1 cellular context compared by ENCODE assay signal in the genomic region with DNA sequence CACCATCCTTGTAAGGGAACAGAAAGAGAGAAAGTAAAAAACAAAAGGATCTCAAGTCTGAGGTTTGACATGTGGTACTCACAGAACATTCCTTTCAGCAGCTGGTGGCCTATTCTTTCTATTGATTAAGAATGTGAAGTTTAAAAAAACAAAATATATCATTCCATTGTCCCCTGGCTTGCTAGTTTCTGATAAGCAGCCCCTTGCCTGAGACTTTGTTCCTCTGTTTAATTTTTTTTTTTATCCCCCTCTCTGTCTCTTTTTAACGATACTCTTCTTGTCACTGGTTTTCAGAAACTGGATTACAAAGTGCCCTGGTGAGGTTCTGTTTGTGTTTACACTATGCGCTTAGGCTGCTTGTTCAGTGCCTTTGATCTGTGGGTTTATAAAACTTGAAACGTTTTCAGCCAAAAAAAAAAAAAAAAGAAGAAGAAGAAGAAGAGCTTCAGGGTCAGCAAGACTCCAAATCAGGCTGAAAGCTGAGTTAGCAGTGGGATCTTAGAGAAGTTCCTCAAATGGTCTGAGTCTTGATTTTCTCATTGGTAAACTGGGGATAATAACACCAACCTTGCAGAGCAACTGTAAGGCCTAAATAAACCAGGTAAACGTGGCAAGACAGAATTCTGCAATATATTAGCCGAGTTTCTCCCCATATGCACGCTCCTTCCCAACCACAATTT.
TF ChIP-seq lines count a peak whose summit lies in the region.

No MANE protein-coding gene starts in this region.

TF ChIP-seq in HepG2, 621 proteins besides CTCF, POLR2A, EP300 and RAD21 (continued from another document):
- TF ChIP-seq, protein P1, sequence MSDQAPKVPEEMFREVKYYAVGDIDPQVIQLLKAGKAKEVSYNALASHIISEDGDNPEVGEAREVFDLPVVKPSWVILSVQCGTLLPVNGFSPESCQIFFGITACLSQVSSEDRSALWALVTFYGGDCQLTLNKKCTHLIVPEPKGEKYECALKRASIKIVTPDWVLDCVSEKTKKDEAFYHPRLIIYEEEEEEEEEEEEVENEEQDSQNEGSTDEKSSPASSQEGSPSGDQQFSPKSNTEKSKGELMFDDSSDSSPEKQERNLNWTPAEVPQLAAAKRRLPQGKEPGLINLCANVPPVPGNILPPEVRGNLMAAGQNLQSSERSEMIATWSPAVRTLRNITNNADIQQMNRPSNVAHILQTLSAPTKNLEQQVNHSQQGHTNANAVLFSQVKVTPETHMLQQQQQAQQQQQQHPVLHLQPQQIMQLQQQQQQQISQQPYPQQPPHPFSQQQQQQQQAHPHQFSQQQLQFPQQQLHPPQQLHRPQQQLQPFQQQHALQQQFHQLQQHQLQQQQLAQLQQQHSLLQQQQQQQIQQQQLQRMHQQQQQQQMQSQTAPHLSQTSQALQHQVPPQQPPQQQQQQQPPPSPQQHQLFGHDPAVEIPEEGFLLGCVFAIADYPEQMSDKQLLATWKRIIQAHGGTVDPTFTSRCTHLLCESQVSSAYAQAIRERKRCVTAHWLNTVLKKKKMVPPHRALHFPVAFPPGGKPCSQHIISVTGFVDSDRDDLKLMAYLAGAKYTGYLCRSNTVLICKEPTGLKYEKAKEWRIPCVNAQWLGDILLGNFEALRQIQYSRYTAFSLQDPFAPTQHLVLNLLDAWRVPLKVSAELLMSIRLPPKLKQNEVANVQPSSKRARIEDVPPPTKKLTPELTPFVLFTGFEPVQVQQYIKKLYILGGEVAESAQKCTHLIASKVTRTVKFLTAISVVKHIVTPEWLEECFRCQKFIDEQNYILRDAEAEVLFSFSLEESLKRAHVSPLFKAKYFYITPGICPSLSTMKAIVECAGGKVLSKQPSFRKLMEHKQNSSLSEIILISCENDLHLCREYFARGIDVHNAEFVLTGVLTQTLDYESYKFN (CRISPR knock-in tag; conservative IDR thresholded peaks at IDR 0.05), result peak; percentile 75
- TF ChIP-seq ZNF343 (CRISPR knock-in tag; IDR thresholded peaks at IDR 0.05) (no peak), BORCS8-MEF2B (CRISPR knock-in tag; IDR thresholded peaks at IDR 0.05) (no peak), SNAPC2 (CRISPR knock-in tag; IDR thresholded peaks at IDR 0.05) (no peak), BRD4 (CRISPR knock-in tag; IDR thresholded peaks at IDR 0.05) (no peak), ZNF672 (CRISPR knock-in tag; IDR thresholded peaks at IDR 0.05) (no peak), REPIN1 (CRISPR knock-in tag; IDR thresholded peaks at IDR 0.05; ENCODE audit: borderline replicate concordance, low read depth) (no peak), ZBTB25 (CRISPR knock-in tag; IDR thresholded peaks at IDR 0.05) (0 out of 2 replicates have a peak, but pooled peaks have one; percentile 34), KDM4B (CRISPR knock-in tag; IDR thresholded peaks at IDR 0.05) (no peak), SMARCE1 (IDR thresholded peaks at IDR 0.05; ENCODE audit: borderline replicate concordance) (no peak), HCFC1 (IDR thresholded peaks at IDR 0.05; ENCODE audit: low read depth, low read length) (no peak), NR2F6 (IDR thresholded peaks at IDR 0.05) (peak; percentile 37; the same call in 1 of the 2 replicates), NR2F6 (CRISPR knock-in tag; IDR thresholded peaks at IDR 0.05) (no peak; the same call in 1 of the 2 replicates), ZMYM2 (CRISPR knock-in tag; IDR thresholded peaks at IDR 0.05) (no peak), TBX3 (IDR thresholded peaks at IDR 0.05; ENCODE audit: borderline replicate concordance) (no peak), HNF4A (CRISPR knock-in tag; IDR thresholded peaks at IDR 0.05) (peak; percentile 43; the same call in 1 of the 2 replicates), PHF21A (CRISPR knock-in tag; IDR thresholded peaks at IDR 0.05) (peak; percentile 32; the same call in 1 of the 2 replicates), KAT8 (CRISPR knock-in tag; IDR thresholded peaks at IDR 0.05) (peak; percentile 37; the same call in 1 of the 2 replicates), ERF (CRISPR knock-in tag; IDR thresholded peaks at IDR 0.05) (no peak), ZNF644 (CRISPR knock-in tag; IDR thresholded peaks at IDR 0.05; ENCODE audit: low read depth) (no peak), ZNF12 (CRISPR knock-in tag; IDR thresholded peaks at IDR 0.05) (0 out of 2 replicates have a peak, but pooled peaks have one; percentile 9)
- TF ChIP-seq, protein P2, sequence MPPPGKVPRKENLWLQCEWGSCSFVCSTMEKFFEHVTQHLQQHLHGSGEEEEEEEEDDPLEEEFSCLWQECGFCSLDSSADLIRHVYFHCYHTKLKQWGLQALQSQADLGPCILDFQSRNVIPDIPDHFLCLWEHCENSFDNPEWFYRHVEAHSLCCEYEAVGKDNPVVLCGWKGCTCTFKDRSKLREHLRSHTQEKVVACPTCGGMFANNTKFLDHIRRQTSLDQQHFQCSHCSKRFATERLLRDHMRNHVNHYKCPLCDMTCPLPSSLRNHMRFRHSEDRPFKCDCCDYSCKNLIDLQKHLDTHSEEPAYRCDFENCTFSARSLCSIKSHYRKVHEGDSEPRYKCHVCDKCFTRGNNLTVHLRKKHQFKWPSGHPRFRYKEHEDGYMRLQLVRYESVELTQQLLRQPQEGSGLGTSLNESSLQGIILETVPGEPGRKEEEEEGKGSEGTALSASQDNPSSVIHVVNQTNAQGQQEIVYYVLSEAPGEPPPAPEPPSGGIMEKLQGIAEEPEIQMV (CRISPR knock-in tag; IDR thresholded peaks at IDR 0.05; ENCODE audit: low read depth), result no peak
- TF ChIP-seq, protein P3, sequence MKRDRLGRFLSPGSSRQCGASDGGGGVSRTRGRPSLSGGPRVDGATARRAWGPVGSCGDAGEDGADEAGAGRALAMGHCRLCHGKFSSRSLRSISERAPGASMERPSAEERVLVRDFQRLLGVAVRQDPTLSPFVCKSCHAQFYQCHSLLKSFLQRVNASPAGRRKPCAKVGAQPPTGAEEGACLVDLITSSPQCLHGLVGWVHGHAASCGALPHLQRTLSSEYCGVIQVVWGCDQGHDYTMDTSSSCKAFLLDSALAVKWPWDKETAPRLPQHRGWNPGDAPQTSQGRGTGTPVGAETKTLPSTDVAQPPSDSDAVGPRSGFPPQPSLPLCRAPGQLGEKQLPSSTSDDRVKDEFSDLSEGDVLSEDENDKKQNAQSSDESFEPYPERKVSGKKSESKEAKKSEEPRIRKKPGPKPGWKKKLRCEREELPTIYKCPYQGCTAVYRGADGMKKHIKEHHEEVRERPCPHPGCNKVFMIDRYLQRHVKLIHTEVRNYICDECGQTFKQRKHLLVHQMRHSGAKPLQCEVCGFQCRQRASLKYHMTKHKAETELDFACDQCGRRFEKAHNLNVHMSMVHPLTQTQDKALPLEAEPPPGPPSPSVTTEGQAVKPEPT (CRISPR knock-in tag; IDR thresholded peaks at IDR 0.05; ENCODE audit: low read depth), result no peak
- TF ChIP-seq, protein P4, sequence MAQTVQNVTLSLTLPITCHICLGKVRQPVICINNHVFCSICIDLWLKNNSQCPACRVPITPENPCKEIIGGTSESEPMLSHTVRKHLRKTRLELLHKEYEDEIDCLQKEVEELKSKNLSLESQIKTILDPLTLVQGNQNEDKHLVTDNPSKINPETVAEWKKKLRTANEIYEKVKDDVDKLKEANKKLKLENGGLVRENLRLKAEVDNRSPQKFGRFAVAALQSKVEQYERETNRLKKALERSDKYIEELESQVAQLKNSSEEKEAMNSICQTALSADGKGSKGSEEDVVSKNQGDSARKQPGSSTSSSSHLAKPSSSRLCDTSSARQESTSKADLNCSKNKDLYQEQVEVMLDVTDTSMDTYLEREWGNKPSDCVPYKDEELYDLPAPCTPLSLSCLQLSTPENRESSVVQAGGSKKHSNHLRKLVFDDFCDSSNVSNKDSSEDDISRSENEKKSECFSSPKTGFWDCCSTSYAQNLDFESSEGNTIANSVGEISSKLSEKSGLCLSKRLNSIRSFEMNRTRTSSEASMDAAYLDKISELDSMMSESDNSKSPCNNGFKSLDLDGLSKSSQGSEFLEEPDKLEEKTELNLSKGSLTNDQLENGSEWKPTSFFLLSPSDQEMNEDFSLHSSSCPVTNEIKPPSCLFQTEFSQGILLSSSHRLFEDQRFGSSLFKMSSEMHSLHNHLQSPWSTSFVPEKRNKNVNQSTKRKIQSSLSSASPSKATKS (CRISPR knock-in tag; IDR thresholded peaks at IDR 0.05), result no peak
- TF ChIP-seq, protein P5, sequence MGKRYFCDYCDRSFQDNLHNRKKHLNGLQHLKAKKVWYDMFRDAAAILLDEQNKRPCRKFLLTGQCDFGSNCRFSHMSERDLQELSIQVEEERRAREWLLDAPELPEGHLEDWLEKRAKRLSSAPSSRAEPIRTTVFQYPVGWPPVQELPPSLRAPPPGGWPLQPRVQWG (CRISPR knock-in tag; IDR thresholded peaks at IDR 0.05; ENCODE audit: borderline replicate concordance, low read depth), result no peak
